Comparison of ENCODE assay signal across 30 cellular contexts in the genomic region with DNA sequence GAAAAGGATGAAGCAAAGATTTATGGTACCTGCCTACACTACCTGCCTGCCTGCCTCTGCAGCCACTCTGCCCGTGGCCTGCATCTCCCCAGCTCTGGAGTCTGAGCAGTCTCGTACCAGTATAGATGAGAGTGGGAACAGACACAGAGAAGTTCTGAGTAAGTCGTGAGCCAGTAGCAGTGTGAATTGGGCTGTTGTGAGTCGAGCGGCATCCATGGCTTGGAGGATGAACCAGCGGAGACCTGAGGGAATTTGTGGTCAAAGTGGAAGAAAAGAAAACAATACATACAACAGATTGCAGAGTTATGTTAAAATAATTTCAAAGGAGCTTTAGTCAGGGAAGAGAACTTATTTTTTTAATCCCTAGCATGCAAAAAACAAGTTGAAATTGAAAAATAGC. TPM values are rescaled to one million over a fixed set of nuclear protein-coding genes. Genes with fewer than 3 reads are reported as not detected.
DNase-seq lines count a peak whose midpoint lies in the region; TF ChIP-seq lines count a peak whose summit lies in the region.
"Had no signal": no experiment of that assay in that cellular context is flagged by ENCODE, and none has a peak within 500 bp of the region (broad histone marks: within the 10 kb centered on the region; RNA-seq: fewer than 3 reads in every experiment).

No MANE protein-coding gene starts in this region.

- H3K27me3 Mint-ChIP-seq in osteocyte (ENCODE audit: unreplicated experiment), result no peaks in the 10 kb centered on the region
- H3K27me3 Mint-ChIP-seq: naive B cell, type B pancreatic cell had no signal

- TF ChIP-seq POLR2A in suprapubic skin (IDR thresholded peaks at IDR 0.05), result no peak

- DNase-seq in EL (peak; percentile 32), choroid plexus epithelial cell (ENCODE audit: low read depth) (peak; percentile 60), osteocyte (ENCODE audit: extremely low spot score, unreplicated experiment) (no peak), Kasumi-1 (lab: John Stamatoyannopoulos, UW) (no peak), suprapubic skin (ENCODE audit: low spot score in 2 of 2) (no peak), GM13977 (ENCODE audit: low spot score) (no peak), coronary artery (ENCODE audit: low spot score) (no peak)
- DNase-seq: activated CD4-positive, alpha-beta T cell treated with anti-CD3 and anti-CD28 coated beads, Interleukin-2, amount 50 U/mL, for 1 hour; activated gamma-delta T cell treated with Interleukin-2 at 50 U/mL for 16 hours; activated T-cell treated with anti-CD3 and anti-CD28 coated beads, Interleukin-2, amount 50 U/mL, for 4 hours; body of pancreas; DMS79 treated with DMSO at 0.1 percent for 48 hours; effector CD8-positive, alpha-beta T cell; IMR-90; naive B cell; NCI-H1092; NCI-H1694; NCI-H446; NCI-H82; nucleus accumbens; RPMI8226; substantia nigra; T1000 had no signal

- no peaks in the 10 kb centered on the region for H3K9me3 ChIP-seq in suprapubic skin
- H3K9me3 ChIP-seq: body of pancreas, left lung, SJCRH30 had no signal

- H3K4me3 Mint-ChIP-seq in osteocyte (ENCODE audit: unreplicated experiment), result peak overlapping the region; percentile 31
- H3K4me3 Mint-ChIP-seq: activated T-cell treated with anti-CD3 and anti-CD28 coated beads, Interleukin-2, amount 50 U/mL, for 4 hours; CD14-positive monocyte; naive B cell; stimulated activated effector memory CD8-positive, alpha-beta T cell treated with anti-CD3 and anti-CD28 coated beads, Interleukin-12 subunit alpha, Interleukin-12 subunit beta, amount 100 ng/mL, for 72 hours; type B pancreatic cell had no signal

- in situ Hi-C loops in GM13977 (cut with MboI; ENCODE audit: low pct_unique_long_range_greater_than_20kb, low sequenced_read_pairs, unreplicated experiment), result no loop called here

- TF ChIP-seq CTCF in VCaP (conservative IDR thresholded peaks at IDR 0.05) (no peak), choroid plexus epithelial cell (conservative IDR thresholded peaks at IDR 0.05; ENCODE audit: low read depth, low read length) (no peak), osteocyte (IDR thresholded peaks at IDR 0.05) (no peak), suprapubic skin (IDR thresholded peaks at IDR 0.05) (no peak), GM13977 (IDR thresholded peaks at IDR 0.05; ENCODE audit: extremely low read depth, insufficient read depth, missing control alignments) (no peak), coronary artery (IDR thresholded peaks at IDR 0.05) (no peak)

- peak overlapping the region; percentile 18 for H3K27ac ChIP-seq in VCaP
- H3K27ac ChIP-seq in suprapubic skin, result no peak overlapping the region
- H3K27ac ChIP-seq in coronary artery, result no peak overlapping the region
- H3K27ac ChIP-seq: body of pancreas, epithelial cell of prostate, left lung, SJCRH30 had no signal

- no peaks in the 10 kb centered on the region for H3K9me3 Mint-ChIP-seq in osteocyte (ENCODE audit: unreplicated experiment)
- H3K9me3 Mint-ChIP-seq: activated T-cell treated with anti-CD3 and anti-CD28 coated beads, Interleukin-2, amount 50 U/mL, for 4 hours; CD14-positive monocyte; naive B cell; stimulated activated effector memory CD8-positive, alpha-beta T cell treated with anti-CD3 and anti-CD28 coated beads, Interleukin-12 subunit alpha, Interleukin-12 subunit beta, amount 100 ng/mL, for 72 hours; type B pancreatic cell had no signal

- WGBS in suprapubic skin, result 76% methylated on average over 6 of the region's 6 CpGs

- TF ChIP-seq EP300 in suprapubic skin (IDR thresholded peaks at IDR 0.05), result no peak

- peaks cover 7% of the 10 kb centered on the region for H3K4me1 ChIP-seq in suprapubic skin
- H3K4me1 ChIP-seq: left lung had no signal

- H3K4me3 ChIP-seq in choroid plexus epithelial cell (ENCODE audit: low read depth, low read length), result no peak overlapping the region
- H3K4me3 ChIP-seq in suprapubic skin, result no peak overlapping the region
- H3K4me3 ChIP-seq in coronary artery, result no peak overlapping the region
- H3K4me3 ChIP-seq: body of pancreas, left lung, SJCRH30 had no signal

- H3K4me1 Mint-ChIP-seq in osteocyte (ENCODE audit: unreplicated experiment), result peaks cover 24% of the 10 kb centered on the region
- H3K4me1 Mint-ChIP-seq: CD14-positive monocyte; stimulated activated effector memory CD8-positive, alpha-beta T cell treated with anti-CD3 and anti-CD28 coated beads, Interleukin-12 subunit alpha, Interleukin-12 subunit beta, amount 100 ng/mL, for 72 hours had no signal

- H3K27ac Mint-ChIP-seq in osteocyte (ENCODE audit: unreplicated experiment), result peak overlapping the region; percentile 81
- H3K27ac Mint-ChIP-seq: stimulated activated effector memory CD8-positive, alpha-beta T cell treated with anti-CD3 and anti-CD28 coated beads, Interleukin-12 subunit alpha, Interleukin-12 subunit beta, amount 100 ng/mL, for 72 hours; type B pancreatic cell had no signal

- peaks cover 22% of the 10 kb centered on the region for H3K36me3 ChIP-seq in suprapubic skin

- no peaks in the 10 kb centered on the region for H3K27me3 ChIP-seq in suprapubic skin
- H3K27me3 ChIP-seq: body of pancreas, left lung, SJCRH30 had no signal

- peaks cover 26% of the 10 kb centered on the region for H3K36me3 Mint-ChIP-seq in osteocyte (ENCODE audit: unreplicated experiment)

RNA-seq across cellular contexts. Expression of a gene that starts 25.3 kb away (rescaled TPM):
- 38.6 and 40.5 TPM in 2 replicates for total RNA-seq in osteocyte
- total RNA-seq in suprapubic skin, result 10 to 100 TPM; 23.1 to 39.2 (median 27.7) TPM

Comparison
In these comparisons a context has a peak if more than half of its experiments do, and no peak if none do; other contexts are left out.
1. DNase-seq: peak in EL (single experiment) and choroid plexus epithelial cell (single experiment); none in osteocyte (single experiment), Kasumi-1 (0 of 2), suprapubic skin (0 of 2), GM13977 (single experiment) and coronary artery (single experiment).